Comparison of ENCODE assay signal across 30 cellular contexts in genomic region chr7:119219663-119220062, GRCh38.
"Had no signal": no experiment of that assay in that cellular context is flagged by ENCODE, and none has a peak within 500 bp of the region (broad histone marks: within the 10 kb centered on the region; RNA-seq: fewer than 3 reads in every experiment).

No MANE protein-coding gene starts in this region.

- H3K9ac ChIP-seq: neural progenitor cell, parathyroid adenoma had no signal

- H3K4me1 ChIP-seq: neural progenitor cell, parathyroid adenoma, psoas muscle, right lobe of liver, spleen, suprapubic skin, testis, tibial artery, transverse colon, upper lobe of right lung, uterus had no signal

- H3K4me3 Mint-ChIP-seq: naive B cell; natural killer cell; nephron; neural progenitor cell; stimulated activated naive CD8-positive, alpha-beta T cell treated with anti-CD3 and anti-CD28 coated beads, Interleukin-15, amount 100 ng/mL, for 72 hours; type B pancreatic cell had no signal

- H3K36me3 Mint-ChIP-seq: naive B cell, natural killer cell, neural progenitor cell, type B pancreatic cell had no signal

- H3K27ac ChIP-seq: neural progenitor cell, ovary, parathyroid adenoma, psoas muscle, right lobe of liver, skin epidermis, spleen, suprapubic skin, testis, tibial artery, transverse colon, upper lobe of right lung, uterus had no signal

- H3K4me3 ChIP-seq: neural progenitor cell, ovary, psoas muscle, right lobe of liver, skin epidermis, smooth muscle cell, spleen, suprapubic skin, testis, tibial artery, transverse colon, upper lobe of right lung, uterus had no signal

- H3K27me3 Mint-ChIP-seq: naive B cell; progenitor cell of endocrine pancreas; stimulated activated naive CD8-positive, alpha-beta T cell treated with anti-CD3 and anti-CD28 coated beads, Interleukin-15, amount 100 ng/mL, for 72 hours; type B pancreatic cell had no signal

- H3K27ac Mint-ChIP-seq: naive B cell; natural killer cell; nephron; neural progenitor cell; progenitor cell of endocrine pancreas; stimulated activated naive CD8-positive, alpha-beta T cell treated with anti-CD3 and anti-CD28 coated beads, Interleukin-15, amount 100 ng/mL, for 72 hours; type B pancreatic cell had no signal

- ATAC-seq: natural killer cell; psoas muscle; right lobe of liver; stimulated activated naive CD8-positive, alpha-beta T cell treated with anti-CD3 and anti-CD28 coated beads, Interleukin-15, Interleukin-2, amounts not matched to agents 100 U/mL and 50 U/mL, for 24 hours; upper lobe of right lung had no signal

- H3K4me1 Mint-ChIP-seq: naive B cell; natural killer cell; nephron; neural progenitor cell; stimulated activated naive CD8-positive, alpha-beta T cell treated with anti-CD3 and anti-CD28 coated beads, Interleukin-15, amount 100 ng/mL, for 72 hours had no signal

- H3K9me3 ChIP-seq: ovary, right lobe of liver, testis, transverse colon, upper lobe of right lung, uterus had no signal

- H3K36me3 ChIP-seq: neural progenitor cell, ovary, right lobe of liver, spleen, suprapubic skin, tibial artery, transverse colon, upper lobe of right lung, uterus had no signal

- DNase-seq: naive B cell; natural killer cell; occipital lobe; ovary; posterior cingulate gyrus; psoas muscle; right lobe of liver; spleen; stimulated activated CD4-positive, alpha-beta T cell treated with anti-CD3 and anti-CD28 coated beads, Interleukin-12 subunit alpha, Interleukin-12 subunit beta, amount 100 ng/mL, for 4 hours; stimulated activated CD4-positive, alpha-beta T cell treated with anti-CD3 and anti-CD28 coated beads, Interleukin-1b, Interleukin-23, amount 100 ng/mL, for 48 hours; stimulated activated CD4-positive, alpha-beta T cell treated with anti-CD3 and anti-CD28 coated beads, Interleukin-4, amount 100 ng/mL, for 1 hour; stimulated activated CD4-positive, alpha-beta T cell treated with anti-CD3 and anti-CD28 coated beads, Interleukin-4, amount 100 ng/mL, for 4 hours; stimulated activated CD8-positive, alpha-beta memory T cell treated with anti-CD3 and anti-CD28 coated beads, Interleukin-4, amount 100 ng/mL, for 48 hours; stimulated activated naive CD4-positive, alpha-beta T cell; stimulated activated naive CD8-positive, alpha-beta T cell treated with anti-CD3 and anti-CD28 coated beads, Interleukin-15, amount 100 ng/mL, for 72 hours; stimulated activated naive CD8-positive, alpha-beta T cell treated with anti-CD3 and anti-CD28 coated beads, Interleukin-15, Interleukin-2, amounts not matched to agents 100 U/mL and 50 U/mL, for 24 hours; substantia nigra; testis; tibial artery; transverse colon; upper lobe of right lung; uterus had no signal

- H3K9me3 Mint-ChIP-seq: neural progenitor cell, type B pancreatic cell had no signal
